Comparison of ENCODE assay signal across 34 cellular contexts in the genomic region with DNA sequence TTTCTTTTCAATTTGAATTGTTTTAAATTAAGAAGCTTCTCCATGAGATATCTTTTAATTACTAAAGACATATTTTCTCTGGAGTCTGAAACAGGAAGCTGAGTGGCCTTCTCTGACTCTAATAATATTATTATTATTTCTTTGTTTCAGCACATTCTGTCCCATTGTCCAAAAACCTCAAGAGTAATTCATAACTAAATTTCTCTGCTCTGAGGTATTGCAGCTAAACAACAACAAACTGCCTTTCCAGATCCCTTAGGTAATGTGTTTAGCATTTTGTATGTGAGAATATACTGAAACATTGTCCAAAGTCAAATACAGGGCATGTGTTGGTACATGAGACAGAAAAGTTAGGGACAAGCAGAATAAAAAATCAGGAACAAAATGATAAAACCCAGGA.
"Had no signal": no experiment of that assay in that cellular context is flagged by ENCODE, and none has a peak within 500 bp of the region (broad histone marks: within the 10 kb centered on the region; RNA-seq: fewer than 3 reads in every experiment).

No MANE protein-coding gene starts in this region.

- H3K27me3 ChIP-seq: MG63 had no signal

- H3K9ac ChIP-seq: KMS-11 had no signal

- DNase-seq: Karpas-422, Kasumi-1, MG63, MM.1S, MV-4-11, NCI-H1048, NCI-H1092, NCI-H1092 treated with DMSO at 0.1 percent for 48 hours, NCI-H1105, NCI-H1105 treated with DMSO at 0.1 percent for 48 hours, NCI-H1417, NCI-H1417 treated with DMSO at 0.1 percent for 48 hours, NCI-H1436, NCI-H1436 treated with DMSO at 0.1 percent for 48 hours, NCI-H146, NCI-H1694, NCI-H1694 treated with DMSO at 0.1 percent for 48 hours, NCI-H187, NCI-H187 treated with DMSO at 0.1 percent for 48 hours, NCI-H1930, NCI-H2029, NCI-H2029 treated with DMSO at 0.1 percent for 48 hours, NCI-H2081, NCI-H2081 treated with DMSO at 0.1 percent for 48 hours, NCI-H2107, NCI-H2171, NCI-H2171 treated with DMSO at 0.1 percent for 48 hours, NCI-H2227 treated with DMSO at 0.1 percent for 48 hours, NCI-H226, NCI-H345, NCI-H446, NCI-H446 treated with DMSO at 0.1 percent for 48 hours, NCI-H510A had no signal

- H3K4me2 ChIP-seq: KMS-11 had no signal

- H3K36me3 ChIP-seq: MG63 had no signal

- H3K27ac ChIP-seq: KMS-11 had no signal

- H3K9me3 ChIP-seq: MG63 had no signal

- H3K4me3 ChIP-seq: MG63 had no signal
